In genomic region chr1:1298861-1299685, GRCh38 we compare ENCODE assay signal across 12 cellular contexts. TPM values are rescaled to one million over a fixed set of nuclear protein-coding genes. Genes with fewer than 3 reads are reported as not detected.
DNase-seq lines count a peak whose midpoint lies in the region; ATAC-seq and TF ChIP-seq lines count a peak whose summit lies in the region.
"Had no signal": no experiment of that assay in that cellular context is flagged by ENCODE, and none has a peak within 500 bp of the region (broad histone marks: within the 10 kb centered on the region; RNA-seq: fewer than 3 reads in every experiment).

No MANE protein-coding gene starts in this region.

- POLR2A ChIA-PET in activated CD8-positive, alpha-beta T cell treated with anti-CD3 and anti-CD28 coated beads, Interleukin-2, amount 10 ng/mL, durations not matched to agents 7 days and 5 days (lab: Charles Lee), result no interaction called here
- POLR2A ChIA-PET in activated CD8-positive, alpha-beta T cell treated with anti-CD3 and anti-CD28 coated beads for 36 hours (lab: Charles Lee), result interaction anchor here (0.7 kb wide), 1 partner anchor 58 kb away, joined by 3 read pairs; no protein-coding TSS in a partner anchor

- no peak overlapping the region for H3K4me3 Mint-ChIP-seq in activated CD8-positive, alpha-beta T cell treated with anti-CD3 and anti-CD28 coated beads, Interleukin-2, amount 10 ng/mL, durations not matched to agents 7 days and 5 days
- no peak overlapping the region for H3K4me3 Mint-ChIP-seq in activated CD8-positive, alpha-beta T cell treated with anti-CD3 and anti-CD28 coated beads for 36 hours
- H3K4me3 Mint-ChIP-seq: activated T-helper 17 cell treated with anti-CD3 and anti-CD28 coated beads, Interleukin-2, amount 50 U/mL, for 72 hours had no signal

- DNase-seq in activated CD8-positive, alpha-beta T cell treated with anti-CD3 and anti-CD28 coated beads, Interleukin-2, amount 10 ng/mL, durations not matched to agents 7 days and 5 days, result peak; percentile 43
- DNase-seq in activated CD8-positive, alpha-beta T cell treated with anti-CD3 and anti-CD28 coated beads for 36 hours, result no peak
- DNase-seq in SW480 (ENCODE audit: low spot score) (peak; percentile 72), hypothalamus (lab: John Stamatoyannopoulos, UW) (peak in 49 of 51 donors; percentile 17 to 97 (median 84)), sciatic nerve (ENCODE audit: low spot score) (no peak), A172 (ENCODE audit: low spot score) (no peak)
- DNase-seq in activated CD4-positive, alpha-beta T cell treated with anti-CD3 and anti-CD28 coated beads for 4 hours, result no peak
- DNase-seq: activated CD4-positive, CD25-positive, alpha-beta regulatory T cell; GDM1; NCI-H1694 treated with DMSO at 0.1 percent for 48 hours had no signal

- intact Hi-C loops in activated CD8-positive, alpha-beta T cell treated with anti-CD3 and anti-CD28 coated beads for 36 hours (cut with micrococcal nuclease), result no loop called here
- intact Hi-C loops in sciatic nerve (cut with DNase I), result no loop called here

- no peak for ATAC-seq in activated CD8-positive, alpha-beta T cell treated with anti-CD3 and anti-CD28 coated beads, Interleukin-2, amount 10 ng/mL, durations not matched to agents 7 days and 5 days
- no peak for ATAC-seq in activated CD8-positive, alpha-beta T cell treated with anti-CD3 and anti-CD28 coated beads for 36 hours
- peak; percentile 4 for ATAC-seq in sciatic nerve
- ATAC-seq in HG02973 (IDR thresholded peaks at IDR 0.05; ENCODE audit: unreplicated experiment), result no peak

- H3K36me3 Mint-ChIP-seq in activated CD8-positive, alpha-beta T cell treated with anti-CD3 and anti-CD28 coated beads, Interleukin-2, amount 10 ng/mL, durations not matched to agents 7 days and 5 days (ENCODE audit: low read depth), result peaks cover 1% of the 10 kb centered on the region
- no peaks in the 10 kb centered on the region for H3K36me3 Mint-ChIP-seq in activated CD8-positive, alpha-beta T cell treated with anti-CD3 and anti-CD28 coated beads for 36 hours (ENCODE audit: low read depth)

- CTCF ChIA-PET in activated CD8-positive, alpha-beta T cell treated with anti-CD3 and anti-CD28 coated beads, Interleukin-2, amount 10 ng/mL, durations not matched to agents 7 days and 5 days (lab: Charles Lee), result no interaction called here
- CTCF ChIA-PET in activated CD8-positive, alpha-beta T cell treated with anti-CD3 and anti-CD28 coated beads for 36 hours (lab: Charles Lee), result interaction anchor here (0.9 to 2.2 kb wide), 2 partner anchors 7 to 266 kb away, joined by 3 to 7 read pairs; no protein-coding TSS in a partner anchor

- H3K9me3 Mint-ChIP-seq in activated CD8-positive, alpha-beta T cell treated with anti-CD3 and anti-CD28 coated beads, Interleukin-2, amount 10 ng/mL, durations not matched to agents 7 days and 5 days (ENCODE audit: insufficient read depth), result no peaks in the 10 kb centered on the region
- H3K9me3 Mint-ChIP-seq in activated CD8-positive, alpha-beta T cell treated with anti-CD3 and anti-CD28 coated beads for 36 hours, result no peaks in the 10 kb centered on the region
- H3K9me3 Mint-ChIP-seq: activated T-helper 17 cell treated with anti-CD3 and anti-CD28 coated beads, Interleukin-2, amount 50 U/mL, for 72 hours had no signal

- no peaks in the 10 kb centered on the region for H3K27me3 Mint-ChIP-seq in activated CD8-positive, alpha-beta T cell treated with anti-CD3 and anti-CD28 coated beads, Interleukin-2, amount 10 ng/mL, durations not matched to agents 7 days and 5 days (ENCODE audit: low read depth)
- no peaks in the 10 kb centered on the region for H3K27me3 Mint-ChIP-seq in activated CD8-positive, alpha-beta T cell treated with anti-CD3 and anti-CD28 coated beads for 36 hours
- H3K27me3 Mint-ChIP-seq: activated T-helper 17 cell treated with anti-CD3 and anti-CD28 coated beads, Interleukin-2, amount 50 U/mL, for 72 hours had no signal

- no peaks in the 10 kb centered on the region for H3K4me1 Mint-ChIP-seq in activated CD8-positive, alpha-beta T cell treated with anti-CD3 and anti-CD28 coated beads, Interleukin-2, amount 10 ng/mL, durations not matched to agents 7 days and 5 days (ENCODE audit: low read depth)
- H3K4me1 Mint-ChIP-seq in activated CD8-positive, alpha-beta T cell treated with anti-CD3 and anti-CD28 coated beads for 36 hours (ENCODE audit: low read depth), result peaks cover 2% of the 10 kb centered on the region
- H3K4me1 Mint-ChIP-seq: activated T-helper 17 cell treated with anti-CD3 and anti-CD28 coated beads, Interleukin-2, amount 50 U/mL, for 72 hours had no signal

- no peak overlapping the region for H3K27ac Mint-ChIP-seq in activated CD8-positive, alpha-beta T cell treated with anti-CD3 and anti-CD28 coated beads, Interleukin-2, amount 10 ng/mL, durations not matched to agents 7 days and 5 days
- H3K27ac Mint-ChIP-seq in activated CD8-positive, alpha-beta T cell treated with anti-CD3 and anti-CD28 coated beads for 36 hours, result no peak overlapping the region
- H3K27ac Mint-ChIP-seq: activated T-helper 17 cell treated with anti-CD3 and anti-CD28 coated beads, Interleukin-2, amount 50 U/mL, for 72 hours had no signal

- no peak for TF ChIP-seq CTCF in activated CD8-positive, alpha-beta T cell treated with anti-CD3 and anti-CD28 coated beads for 36 hours (IDR thresholded peaks at IDR 0.05)

RNA-seq across cellular contexts. Expression of gene ACAP3, which starts 8.7 kb away (rescaled TPM):
- total RNA-seq in activated CD8-positive, alpha-beta T cell treated with anti-CD3 and anti-CD28 coated beads, Interleukin-2, amount 10 ng/mL, durations not matched to agents 7 days and 5 days, result 10 to 100 TPM; 65.2 to 87.3 TPM
- 10 to 100 TPM; 41.1 to 42.5 TPM for total RNA-seq in activated CD8-positive, alpha-beta T cell treated with anti-CD3 and anti-CD28 coated beads for 36 hours
- 74.7 TPM for total RNA-seq in sciatic nerve
- 37.2 and 37.5 TPM in 2 replicates for total RNA-seq in A172 (2014; rRNA removed; shearing (Covaris generic))

RNA-seq across cellular contexts. Expression of gene PUSL1, which starts 9.3 kb away (rescaled TPM):
- total RNA-seq in activated CD8-positive, alpha-beta T cell treated with anti-CD3 and anti-CD28 coated beads, Interleukin-2, amount 10 ng/mL, durations not matched to agents 7 days and 5 days, result 10 to 100 TPM; 24.0 to 26.2 TPM
- 10 to 100 TPM; 23.9 to 25.4 TPM for total RNA-seq in activated CD8-positive, alpha-beta T cell treated with anti-CD3 and anti-CD28 coated beads for 36 hours
- 11.3 TPM for total RNA-seq in sciatic nerve
- total RNA-seq in A172 (2014; rRNA removed; shearing (Covaris generic)), result 15.6 and 17.3 TPM in 2 replicates

RNA-seq across cellular contexts. Expression of gene SCNN1D, which starts 18.8 kb away (rescaled TPM):
- total RNA-seq in activated CD8-positive, alpha-beta T cell treated with anti-CD3 and anti-CD28 coated beads, Interleukin-2, amount 10 ng/mL, durations not matched to agents 7 days and 5 days, result 1 to 10 TPM; 3.4 to 3.6 TPM
- 1 to 10 TPM; 4.9 to 5.6 TPM for total RNA-seq in activated CD8-positive, alpha-beta T cell treated with anti-CD3 and anti-CD28 coated beads for 36 hours
- 12.5 TPM for total RNA-seq in sciatic nerve
- total RNA-seq in A172 (2014; rRNA removed; shearing (Covaris generic)), result 0.83 and 0.93 TPM in 2 replicates

RNA-seq across cellular contexts. Expression of gene INTS11, which starts 25.4 kb away (rescaled TPM):
- total RNA-seq in activated CD8-positive, alpha-beta T cell treated with anti-CD3 and anti-CD28 coated beads, Interleukin-2, amount 10 ng/mL, durations not matched to agents 7 days and 5 days, result 100 to 1,000 TPM; 120 to 134 TPM
- total RNA-seq in activated CD8-positive, alpha-beta T cell treated with anti-CD3 and anti-CD28 coated beads for 36 hours, result 100 to 1,000 TPM; 110 to 122 TPM
- total RNA-seq in sciatic nerve, result 111 TPM
- total RNA-seq in A172 (2014; rRNA removed; shearing (Covaris generic)), result 48.4 and 56.7 TPM in 2 replicates

RNA-seq across cellular contexts. Expression of gene UBE2J2, which starts 25.4 kb away (rescaled TPM):
- 10 to 100 TPM; 62.3 to 67.5 TPM for total RNA-seq in activated CD8-positive, alpha-beta T cell treated with anti-CD3 and anti-CD28 coated beads, Interleukin-2, amount 10 ng/mL, durations not matched to agents 7 days and 5 days
- total RNA-seq in activated CD8-positive, alpha-beta T cell treated with anti-CD3 and anti-CD28 coated beads for 36 hours, result 10 to 100 TPM; 52.3 to 59.2 TPM
- 50.5 TPM for total RNA-seq in sciatic nerve
- total RNA-seq in A172 (2014; rRNA removed; shearing (Covaris generic)), result 26.2 and 38.0 TPM in 2 replicates

Comparison
In these comparisons a context has a peak if more than half of its experiments do, and no peak if none do; other contexts are left out.
1. DNase-seq: peak in activated CD8-positive, alpha-beta T cell treated with anti-CD3 and anti-CD28 coated beads, Interleukin-2, amount 10 ng/mL, durations not matched to agents 7 days and 5 days (single experiment), SW480 (single experiment) and hypothalamus (49 of 51); none in activated CD8-positive, alpha-beta T cell treated with anti-CD3 and anti-CD28 coated beads for 36 hours (single experiment), sciatic nerve (single experiment), activated CD4-positive, alpha-beta T cell treated with anti-CD3 and anti-CD28 coated beads for 4 hours (0 of 2) and A172 (single experiment).